ENCODE assay signal across 1 cellular context in genomic region chr7:1101580-1102431, GRCh38.
TF ChIP-seq lines count a peak whose summit lies in the region.

No MANE protein-coding gene starts in this region.

TF ChIP-seq in HepG2, 621 proteins besides CTCF, POLR2A, EP300 and RAD21 (continued from another document):
- TF ChIP-seq BRF2 (CRISPR knock-in tag; IDR thresholded peaks at IDR 0.05) (no peak), PHF8 (CRISPR knock-in tag; IDR thresholded peaks at IDR 0.05) (no peak), ZBTB26 (CRISPR knock-in tag; IDR thresholded peaks at IDR 0.05; ENCODE audit: borderline replicate concordance) (peak; percentile 85; the same call in 1 of the 2 replicates), ZNF816 (CRISPR knock-in tag; IDR thresholded peaks at IDR 0.05; ENCODE audit: borderline replicate concordance) (no peak), EHMT2 (IDR thresholded peaks at IDR 0.05; ENCODE audit: borderline replicate concordance, low read depth, low read length) (no peak), ZKSCAN1 (IDR thresholded peaks at IDR 0.05; ENCODE audit: low read length) (no peak), NFIC (IDR thresholded peaks at IDR 0.05; ENCODE audit: low read length) (no peak), SOX6 (IDR thresholded peaks at IDR 0.05) (no peak), SOX6 (CRISPR knock-in tag; IDR thresholded peaks at IDR 0.05) (peak; percentile 43), HIVEP1 (CRISPR knock-in tag; IDR thresholded peaks at IDR 0.05) (no peak), ZSCAN12 (CRISPR knock-in tag; IDR thresholded peaks at IDR 0.05) (no peak), ZNF740 (CRISPR knock-in tag; IDR thresholded peaks at IDR 0.05) (no peak), TCF7L2 (IDR thresholded peaks at IDR 0.05; ENCODE audit: low read depth, low read length) (no peak), ZNF672 (CRISPR knock-in tag; IDR thresholded peaks at IDR 0.05) (no peak), ZC3H4 (CRISPR knock-in tag; IDR thresholded peaks at IDR 0.05; ENCODE audit: borderline replicate concordance) (no peak), ZNF841 (CRISPR knock-in tag; IDR thresholded peaks at IDR 0.05; ENCODE audit: borderline replicate concordance) (no peak), ZNF646 (CRISPR knock-in tag; IDR thresholded peaks at IDR 0.05) (peak; percentile 62; the same call in 1 of the 2 replicates), ZNF281 (CRISPR knock-in tag; IDR thresholded peaks at IDR 0.05; ENCODE audit: borderline replicate concordance) (no peak; the same call in 1 of the 2 replicates), HMG20B (CRISPR knock-in tag; conservative IDR thresholded peaks at IDR 0.05) (no peak), ZNF766 (CRISPR knock-in tag; IDR thresholded peaks at IDR 0.05; ENCODE audit: borderline replicate concordance) (peak; percentile 60; the same call in 1 of the 2 replicates), DMAP1 (CRISPR knock-in tag; IDR thresholded peaks at IDR 0.05) (0 out of 2 replicates have a peak, but pooled peaks have one; percentile 38), ZNF20 (CRISPR knock-in tag; IDR thresholded peaks at IDR 0.05) (no peak), SP5 (CRISPR knock-in tag; IDR thresholded peaks at IDR 0.05; ENCODE audit: borderline replicate concordance, low read depth) (no peak), ZFX (CRISPR knock-in tag; IDR thresholded peaks at IDR 0.05; ENCODE audit: low read depth) (peak; percentile 22; the same call in 1 of the 2 replicates), CC2D1A (CRISPR knock-in tag; IDR thresholded peaks at IDR 0.05) (no peak), ZNF326 (CRISPR knock-in tag; IDR thresholded peaks at IDR 0.05; ENCODE audit: borderline replicate concordance) (no peak), ZNF30 (CRISPR knock-in tag; IDR thresholded peaks at IDR 0.05) (no peak), MAFF (IDR thresholded peaks at IDR 0.05; ENCODE audit: low read depth, low read length) (no peak), KAT8 (CRISPR knock-in tag; IDR thresholded peaks at IDR 0.05) (peak; percentile 49; the same call in 1 of the 2 replicates), EEA1 (CRISPR knock-in tag; IDR thresholded peaks at IDR 0.05; ENCODE audit: borderline replicate concordance) (no peak), HOXD1 (CRISPR knock-in tag; IDR thresholded peaks at IDR 0.05) (no peak), DMTF1 (CRISPR knock-in tag; IDR thresholded peaks at IDR 0.05) (no peak)
- TF ChIP-seq, protein P1, sequence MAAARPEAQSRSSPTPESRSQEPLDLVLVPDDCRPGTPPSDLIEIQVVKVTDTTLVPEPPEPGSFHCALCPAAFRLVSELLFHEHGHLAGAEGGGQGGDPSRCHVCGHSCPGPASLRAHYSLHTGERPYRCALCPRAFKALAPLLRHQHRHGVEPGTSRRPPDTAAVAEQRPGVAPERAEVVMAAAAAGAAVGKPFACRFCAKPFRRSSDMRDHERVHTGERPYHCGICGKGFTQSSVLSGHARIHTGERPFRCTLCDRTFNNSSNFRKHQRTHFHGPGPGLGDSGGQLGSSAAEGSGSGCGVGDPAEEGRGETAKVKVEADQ (CRISPR knock-in tag; IDR thresholded peaks at IDR 0.05; ENCODE audit: borderline replicate concordance), result no peak
- TF ChIP-seq, protein P2, sequence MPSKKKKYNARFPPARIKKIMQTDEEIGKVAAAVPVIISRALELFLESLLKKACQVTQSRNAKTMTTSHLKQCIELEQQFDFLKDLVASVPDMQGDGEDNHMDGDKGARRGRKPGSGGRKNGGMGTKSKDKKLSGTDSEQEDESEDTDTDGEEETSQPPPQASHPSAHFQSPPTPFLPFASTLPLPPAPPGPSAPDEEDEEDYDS (CRISPR knock-in tag; IDR thresholded peaks at IDR 0.05), result no peak
- TF ChIP-seq, protein P3, sequence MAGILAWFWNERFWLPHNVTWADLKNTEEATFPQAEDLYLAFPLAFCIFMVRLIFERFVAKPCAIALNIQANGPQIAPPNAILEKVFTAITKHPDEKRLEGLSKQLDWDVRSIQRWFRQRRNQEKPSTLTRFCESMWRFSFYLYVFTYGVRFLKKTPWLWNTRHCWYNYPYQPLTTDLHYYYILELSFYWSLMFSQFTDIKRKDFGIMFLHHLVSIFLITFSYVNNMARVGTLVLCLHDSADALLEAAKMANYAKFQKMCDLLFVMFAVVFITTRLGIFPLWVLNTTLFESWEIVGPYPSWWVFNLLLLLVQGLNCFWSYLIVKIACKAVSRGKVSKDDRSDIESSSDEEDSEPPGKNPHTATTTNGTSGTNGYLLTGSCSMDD (CRISPR knock-in tag; IDR thresholded peaks at IDR 0.05), result no peak; the same call in 1 of the 2 replicates
